In genomic region chr2:127906206-127906926, GRCh38 we compare ENCODE assay signal across 1 cellular context.
TF ChIP-seq lines count a peak whose summit lies in the region.

No MANE protein-coding gene starts in this region.

TF ChIP-seq in GM23338, 12 proteins besides CTCF, POLR2A, EP300 and RAD21 (continued from another document):
- TF ChIP-seq ZNF462 (CRISPR knock-in tag; IDR thresholded peaks at IDR 0.05) = no peak
